In genomic region chr18:54209471-54210180, GRCh38 we compare ENCODE assay signal across 9 cellular contexts. TPM values are rescaled to one million over a fixed set of nuclear protein-coding genes. Genes with fewer than 3 reads are reported as not detected.
A peak's percentile ranks its signal among the peaks of the same experiment; 100 is the strongest.
DNase-seq lines count a peak whose midpoint lies in the region; ATAC-seq lines count a peak whose summit lies in the region.
"Had no signal": no experiment of that assay in that cellular context is flagged by ENCODE, and none has a peak within 500 bp of the region (broad histone marks: within the 10 kb centered on the region; RNA-seq: fewer than 3 reads in every experiment).

No MANE protein-coding gene starts in this region.

- H3K9me3 ChIP-seq in CD4-positive, CD25-positive, alpha-beta regulatory T cell (ENCODE audit: control insufficient read depth in 2 of 2, low read length in 2 of 2): no peaks in the 10 kb centered on the region

- peaks cover 33% of the 10 kb centered on the region for H3K4me1 ChIP-seq in CD4-positive, CD25-positive, alpha-beta regulatory T cell (ENCODE audit: control insufficient read depth, insufficient read depth, low read length, poor library complexity, severe bottlenecking)

- H3K36me3 ChIP-seq in CD4-positive, CD25-positive, alpha-beta regulatory T cell (ENCODE audit: control insufficient read depth, insufficient read depth, low read length): peaks cover 6% of the 10 kb centered on the region

- DNase-seq in CD4-positive, CD25-positive, alpha-beta regulatory T cell: no peak
- DNase-seq in amniotic epithelial cell (ENCODE audit: low read depth) (peak; percentile 18), NCI-H748 (lab: John Stamatoyannopoulos, UW; ENCODE audit: unreplicated experiment) (no peak), middle frontal gyrus (ENCODE audit: extremely low spot score, low spot score) (no peak), NCI-H1436 treated with DMSO at 0.1 percent for 48 hours (lab: John Stamatoyannopoulos, UW) (no peak), amniotic stem cell (lab: John Stamatoyannopoulos, UW) (no peak)

- H3K4me3 Mint-ChIP-seq in CD4-positive, CD25-positive, alpha-beta regulatory T cell: peak overlapping the region in 2 of 4 donors; percentile 1 to 10

- H3K9me3 Mint-ChIP-seq in CD4-positive, CD25-positive, alpha-beta regulatory T cell: peaks cover 0 to 2% (median 0%) of the 10 kb centered on the region in 7 donors

- no peaks in the 10 kb centered on the region for H3K27me3 Mint-ChIP-seq in CD4-positive, CD25-positive, alpha-beta regulatory T cell

- H3K36me3 Mint-ChIP-seq in CD4-positive, CD25-positive, alpha-beta regulatory T cell: peaks cover 7% of the 10 kb centered on the region

- no peak for ATAC-seq in CD4-positive, CD25-positive, alpha-beta regulatory T cell (ENCODE audit: low read depth in 2 of 2)
- ATAC-seq in GM19025 (IDR thresholded peaks at IDR 0.05; ENCODE audit: low read depth, unreplicated experiment): peak; percentile 81
- peak; percentile 83 for ATAC-seq in HG03097 (IDR thresholded peaks at IDR 0.05; ENCODE audit: low FRiP score, unreplicated experiment)
- ATAC-seq: HCT116 had no signal

- peak overlapping the region; percentile 2 for H3K4me3 ChIP-seq in CD4-positive, CD25-positive, alpha-beta regulatory T cell (ENCODE audit: low read depth, low read length)

- peak overlapping the region; percentile 25 for H3K27ac ChIP-seq in CD4-positive, CD25-positive, alpha-beta regulatory T cell (ENCODE audit: insufficient read depth, low read length, poor library complexity, severe bottlenecking)

- peaks cover 55 to 81% (median 61%) of the 10 kb centered on the region in 4 donors for H3K4me1 Mint-ChIP-seq in CD4-positive, CD25-positive, alpha-beta regulatory T cell

- peak overlapping the region; percentile 15 to 55 (median 39) for H3K27ac Mint-ChIP-seq in CD4-positive, CD25-positive, alpha-beta regulatory T cell

- H3K27me3 ChIP-seq in CD4-positive, CD25-positive, alpha-beta regulatory T cell (ENCODE audit: control insufficient read depth, insufficient read depth, low read length): no peaks in the 10 kb centered on the region

RNA-seq across cellular contexts. Expression of gene MBD2, which starts 14.8 kb away (rescaled TPM):
- 132 TPM for total RNA-seq in CD4-positive, CD25-positive, alpha-beta regulatory T cell
- 10 to 100 TPM in 3 of 4 donors, 1 to 10 TPM in 1; 8.4 to 26.8 (median 18.5) TPM for polyA plus RNA-seq in CD4-positive, CD25-positive, alpha-beta regulatory T cell

RNA-seq across cellular contexts. Expression of gene POLI, which starts 59.7 kb away (rescaled TPM):
- total RNA-seq in CD4-positive, CD25-positive, alpha-beta regulatory T cell: 16.6 TPM
- polyA plus RNA-seq in CD4-positive, CD25-positive, alpha-beta regulatory T cell: 1 to 10 TPM; 4.1 to 8.4 (median 6.1) TPM

Comparison
In these comparisons a context has a peak if more than half of its experiments do, and no peak if none do; other contexts are left out.
1. ATAC-seq: peak in GM19025 (single experiment) and HG03097 (single experiment); none in CD4-positive, CD25-positive, alpha-beta regulatory T cell (0 of 2).